In genomic region chr12:65084579-65084978, GRCh38 we compare ENCODE assay signal across 20 cellular contexts. TPM values are rescaled to one million over a fixed set of nuclear protein-coding genes. Genes with fewer than 3 reads are reported as not detected.
"Had no signal": no experiment of that assay in that cellular context is flagged by ENCODE, and none has a peak within 500 bp of the region (broad histone marks: within the 10 kb centered on the region; RNA-seq: fewer than 3 reads in every experiment).

No MANE protein-coding gene starts in this region.

- H3K4me1 Mint-ChIP-seq: immature natural killer cell, memory B cell, naive B cell had no signal

- H3K27ac Mint-ChIP-seq: immature natural killer cell, memory B cell, nephron, progenitor cell of endocrine pancreas had no signal

- H3K36me3 Mint-ChIP-seq: immature natural killer cell, memory B cell, naive B cell had no signal

- ATAC-seq: left cardiac atrium, lower lobe of right lung, pancreas, sciatic nerve had no signal

- H3K36me3 ChIP-seq: left ventricle myocardium inferior, lower lobe of right lung, pancreas had no signal

- H3K27ac ChIP-seq: dorsolateral prefrontal cortex, left ventricle myocardium inferior, lower lobe of right lung, pancreas, skin epidermis had no signal

- H3K9me3 ChIP-seq: left ventricle myocardium inferior, lower lobe of right lung, pancreas had no signal

- H3K4me3 Mint-ChIP-seq: immature natural killer cell, memory B cell, naive B cell, nephron had no signal

- H3K4me1 ChIP-seq: left ventricle myocardium inferior, lower lobe of right lung, pancreas had no signal

- H3K9me3 Mint-ChIP-seq: immature natural killer cell, memory B cell, naive B cell, nephron had no signal

- H3K4me3 ChIP-seq: dorsolateral prefrontal cortex, left ventricle myocardium inferior, lower lobe of right lung, pancreas, skin epidermis had no signal

- H3K27me3 ChIP-seq: pancreas had no signal

- FAIRE-seq: kidney, pancreas had no signal

- DNase-seq: cortex of kidney; dorsolateral prefrontal cortex; effector CD8-positive, alpha-beta T cell; immature natural killer cell; kidney; left cardiac atrium; left ventricle myocardium inferior; lower lobe of right lung; naive B cell; occipital lobe; pancreas; retina; stimulated activated CD4-positive, alpha-beta T cell treated with anti-CD3 and anti-CD28 coated beads, Interleukin-12 subunit alpha, Interleukin-12 subunit beta, amount 100 ng/mL, for 4 hours; stimulated activated naive CD4-positive, alpha-beta T cell treated with Interleukin-2 at 50 U/mL for 16 hours had no signal

RNA-seq across cellular contexts. Expression of gene WIF1, which starts 36.5 kb away (rescaled TPM):
- total RNA-seq: fibroblast of villous mesenchyme, kidney, left ventricle myocardium inferior had no signal
